In the genomic region with DNA sequence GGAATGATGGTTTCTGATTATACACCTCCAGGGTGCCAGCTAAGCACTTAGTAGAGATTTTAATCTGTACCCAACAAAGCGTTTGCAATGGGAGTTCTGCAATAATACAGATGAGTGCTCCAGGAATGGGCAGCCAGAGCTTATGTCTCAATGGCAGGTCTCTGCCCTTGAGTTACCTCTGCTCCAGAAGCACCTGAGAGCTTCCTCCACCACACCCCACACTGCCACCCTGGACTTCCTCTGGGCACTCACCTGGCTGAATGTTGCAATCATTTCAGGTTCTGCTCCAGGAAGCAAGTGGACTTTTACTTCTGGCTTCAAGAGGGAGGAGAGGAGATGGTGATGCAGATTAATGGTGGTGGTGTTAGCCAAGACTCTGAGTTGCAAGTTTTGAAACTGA, we compare ENCODE assay signal across 24 cellular contexts. TPM values are rescaled to one million over a fixed set of nuclear protein-coding genes. Genes with fewer than 3 reads are reported as not detected.
DNase-seq lines count a peak whose midpoint lies in the region; ATAC-seq, FAIRE-seq and TF ChIP-seq lines count a peak whose summit lies in the region.
"Had no signal": no experiment of that assay in that cellular context is flagged by ENCODE, and none has a peak within 500 bp of the region (broad histone marks: within the 10 kb centered on the region; RNA-seq: fewer than 3 reads in every experiment).

No MANE protein-coding gene starts in this region.

- H3K27ac ChIP-seq in HepG2 (ENCODE audit: extremely low read length, insufficient read depth, low read length): no peak overlapping the region
- H3K27ac ChIP-seq in right lobe of liver: no peak overlapping the region
- peak overlapping the region; percentile 37 for H3K27ac ChIP-seq in colonic mucosa
- no peak overlapping the region for H3K27ac ChIP-seq in lung (ENCODE audit: low read depth in 1 of 2, low read length in 1 of 2)
- H3K27ac ChIP-seq: BLaER1, brain microvascular endothelial cell, gastroesophageal sphincter, KMS-11, vagina had no signal

- no peaks in the 10 kb centered on the region for H3K9me3 ChIP-seq in HepG2 (ENCODE audit: low read length)
- H3K9me3 ChIP-seq in right lobe of liver: no peaks in the 10 kb centered on the region
- no peaks in the 10 kb centered on the region for H3K9me3 ChIP-seq in colonic mucosa
- H3K9me3 ChIP-seq in lung (ENCODE audit: control insufficient read depth in 2 of 2, insufficient read depth in 1 of 2, low read length in 1 of 2): no peaks in the 10 kb centered on the region
- H3K9me3 ChIP-seq: BLaER1, Caco-2, gastroesophageal sphincter, vagina had no signal

- 0 out of 5 replicates have a peak, but pooled peaks cover 0 to 3% of the 10 kb centered on the region in 2 experiments for H3K27me3 ChIP-seq in HepG2 (ENCODE audit: control insufficient read depth in 1 of 2, insufficient read depth in 2 of 2, low read length in 2 of 2)
- H3K27me3 ChIP-seq in right lobe of liver: no peaks in the 10 kb centered on the region
- H3K27me3 ChIP-seq in colonic mucosa: no peaks in the 10 kb centered on the region
- H3K27me3 ChIP-seq in lung (ENCODE audit: control insufficient read depth, insufficient read depth): no peaks in the 10 kb centered on the region
- H3K27me3 ChIP-seq: BLaER1, brain microvascular endothelial cell, gastroesophageal sphincter, vagina had no signal

- no peak overlapping the region for H2AFZ ChIP-seq in HepG2 (ENCODE audit: low read length)

- no peaks in the 10 kb centered on the region for H3K36me3 ChIP-seq in HepG2 (replicated peaks in 1 of 2; ENCODE audit: control insufficient read depth in 1 of 2, insufficient read depth in 2 of 2, low read length in 2 of 2)
- no peaks in the 10 kb centered on the region for H3K36me3 ChIP-seq in right lobe of liver
- no peaks in the 10 kb centered on the region for H3K36me3 ChIP-seq in colonic mucosa
- H3K36me3 ChIP-seq in lung (ENCODE audit: control insufficient read depth in 2 of 2, insufficient read depth in 2 of 2, low read length in 2 of 2): no peaks in the 10 kb centered on the region
- H3K36me3 ChIP-seq: BLaER1, brain microvascular endothelial cell, gastroesophageal sphincter, vagina had no signal

- no peaks in the 10 kb centered on the region for H4K20me1 ChIP-seq in HepG2 (ENCODE audit: insufficient read depth, low read length)
- H4K20me1 ChIP-seq: BLaER1 had no signal

- H3K9ac ChIP-seq in HepG2 (ENCODE audit: insufficient read depth, low read depth, low read length) (no peak overlapping the region), colonic mucosa (ENCODE audit: low read depth in 2 of 2, low read length in 2 of 2) (no peak overlapping the region)
- H3K9ac ChIP-seq: BLaER1, KMS-11 had no signal

- CTCF ChIA-PET in HepG2 (lab: Yijun Ruan, JAX; ENCODE audit: low intra/inter-chr PET ratio, low total read pairs): no interaction called here

- intact Hi-C loops in HepG2 (cut with micrococcal nuclease; ENCODE audit: unreplicated experiment): no loop called here
- intact Hi-C loops in right lobe of liver (cut with DNase I): no loop called here
- intact Hi-C loops in colonic mucosa (cut with DNase I): no loop called here

- FAIRE-seq in HepG2 (lab: Jason Lieb, UNC): no peak

- BruUV-seq in HepG2 (replicated peaks; lab: Mats Ljungman, UMichigan): no TSS peak

- H3K4me2 ChIP-seq in HepG2 (ENCODE audit: low read depth, low read length): no peak overlapping the region
- H3K4me2 ChIP-seq: BLaER1, KMS-11 had no signal

- H3K4me1 ChIP-seq in HepG2 (ENCODE audit: insufficient read depth, low read length) (peaks cover 4% of the 10 kb centered on the region; the same call in 1 of the 2 replicates), right lobe of liver (no peaks in the 10 kb centered on the region), colonic mucosa (peaks cover 6% of the 10 kb centered on the region), lung (ENCODE audit: control insufficient read depth in 2 of 2, insufficient read depth in 2 of 2, low read length in 2 of 2) (no peaks in the 10 kb centered on the region)
- H3K4me1 ChIP-seq: BLaER1, Caco-2, gastroesophageal sphincter, vagina had no signal

- in situ Hi-C loops in HepG2 (cut with HindIII; ENCODE audit: extremely low pct_ligation_motif_present, low pct_unique_long_range_greater_than_20kb): no loop called here

- no peak for ATAC-seq in HepG2
- ATAC-seq in right lobe of liver: no peak
- peak; percentile 70 for ATAC-seq in lung (ENCODE audit: insufficient read depth, low FRiP score)
- no peak for ATAC-seq in HG03097 (IDR thresholded peaks at IDR 0.05; ENCODE audit: low FRiP score, unreplicated experiment)
- ATAC-seq: activated CD8-positive, alpha-beta T cell treated with anti-CD3 and anti-CD28 coated beads for 36 hours; effector memory CD8-positive, alpha-beta T cell had no signal

- H3K79me2 ChIP-seq in HepG2 (ENCODE audit: insufficient read depth, low read length): no peaks in the 10 kb centered on the region

- WGBS in HepG2 (ENCODE audit: low lambda C conversion rate): 0% methylated on average over 1 of the region's 1 CpG
- 0% methylated on average over 1 of the region's 1 CpG for WGBS in right lobe of liver (ENCODE audit: insufficient coverage, low coverage, low lambda C conversion rate, missing lambda C conversion rate)
- WGBS in lung, 2 donors: 35 to 65% methylated on average over 1 of the region's 1 CpG

- TF ChIP-seq RAD21 in HepG2 (CRISPR knock-in tag; IDR thresholded peaks at IDR 0.05): no peak

- DNase-seq in HepG2 (ENCODE audit: low spot score) (no peak), right lobe of liver (no peak), colonic mucosa (peak; percentile 88), lung (ENCODE audit: low spot score) (peak; percentile 73), ureter (ENCODE audit: low spot score) (peak; percentile 84), cortex of kidney (lab: John Stamatoyannopoulos, UW) (no peak), NCI-H748 treated with DMSO at 0.1 percent for 48 hours (lab: John Stamatoyannopoulos, UW) (no peak)
- DNase-seq: activated CD4-positive, CD25-positive, alpha-beta regulatory T cell; activated CD8-positive, alpha-beta T cell treated with anti-CD3 and anti-CD28 coated beads for 36 hours; activated gamma-delta T cell treated with Interleukin-2 at 50 U/mL for 16 hours; brain microvascular endothelial cell; Caco-2; effector memory CD8-positive, alpha-beta T cell; H7; kidney glomerular epithelial cell; NCI-H2081 treated with DMSO at 0.1 percent for 48 hours; NCI-H510A treated with DMSO at 0.1 percent for 48 hours; nephron progenitor cell; T1000 had no signal

- TF ChIP-seq CTCF in HepG2 (CRISPR knock-in tag; IDR thresholded peaks at IDR 0.05): no peak
- TF ChIP-seq CTCF in right lobe of liver (IDR thresholded peaks at IDR 0.05): no peak
- no peak for TF ChIP-seq CTCF in colonic mucosa (IDR thresholded peaks at IDR 0.05)
- TF ChIP-seq CTCF in lung (IDR thresholded peaks at IDR 0.05; ENCODE audit: control extremely low read depth, extremely low read depth): no peak

- POLR2A ChIA-PET in HepG2 (lab: Yijun Ruan, JAX): no interaction called here

- H3K4me3 ChIP-seq in HepG2 (replicated peaks in 1 of 3; ENCODE audit: insufficient read depth in 1 of 3, low read depth in 2 of 3, low read length in 3 of 3) (no peak overlapping the region), right lobe of liver (no peak overlapping the region), colonic mucosa (no peak overlapping the region), lung (no peak overlapping the region)
- H3K4me3 ChIP-seq: BLaER1, gastroesophageal sphincter, vagina had no signal

- no peak for TF ChIP-seq POLR2A in HepG2 (IDR thresholded peaks at IDR 0.05; ENCODE audit: insufficient read depth in 1 of 2, low read depth in 2 of 2, low read length in 2 of 2)
- no peak for TF ChIP-seq POLR2A in right lobe of liver (IDR thresholded peaks at IDR 0.05)

- TF ChIP-seq EP300 in HepG2 (IDR thresholded peaks at IDR 0.05; ENCODE audit: low read depth in 2 of 2, low read length in 2 of 2) (no peak), HepG2 (CRISPR knock-in tag; IDR thresholded peaks at IDR 0.05; ENCODE audit: borderline replicate concordance) (no peak)

TF ChIP-seq in HepG2, 621 proteins besides CTCF, POLR2A, EP300 and RAD21:
- no peak for TF ChIP-seq KDM5A (IDR thresholded peaks at IDR 0.05; ENCODE audit: borderline replicate concordance, low read length)
- TF ChIP-seq, protein P1, sequence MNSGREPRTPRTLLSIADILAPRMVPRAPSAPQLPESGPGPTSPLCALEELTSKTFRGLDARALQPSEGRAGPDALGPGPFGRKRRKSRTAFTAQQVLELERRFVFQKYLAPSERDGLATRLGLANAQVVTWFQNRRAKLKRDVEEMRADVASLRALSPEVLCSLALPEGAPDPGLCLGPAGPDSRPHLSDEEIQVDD (CRISPR knock-in tag; IDR thresholded peaks at IDR 0.05; ENCODE audit: borderline replicate concordance): no peak
- TF ChIP-seq CEBPB (IDR thresholded peaks at IDR 0.05; ENCODE audit: borderline replicate concordance, low read depth, low read length): 0 out of 2 replicates have a peak, but pooled peaks have one; percentile 38
TF ChIP-seq in HepG2: peak in this region for 1.

RNA-seq across cellular contexts. Expression of a gene that starts 6.1 kb away (rescaled TPM):
- 15.1 and 17.5 TPM in 2 replicates for total RNA-seq in HepG2 (2016; rRNA removed; fragmentation: Illumina TruSeq; extraction: Trizol)
- total RNA-seq in HepG2 (2016; cell fraction: cytosol; rRNA removed; fragmentation: Illumina TruSeq; extraction: Trizol; ENCODE audit: low read depth): 2.4 and 4.6 TPM in 2 replicates
- total RNA-seq in HepG2 (2016; cell fraction: insoluble cytoplasmic fraction; rRNA removed; fragmentation: Illumina TruSeq; extraction: Trizol): 11.9 and 16.4 TPM in 2 replicates
- total RNA-seq in HepG2 (2016; cell fraction: membrane; rRNA removed; fragmentation: Illumina TruSeq; extraction: Trizol): 3.3 and 3.6 TPM in 2 replicates
- total RNA-seq in HepG2 (2016; cell fraction: nucleus; rRNA removed; fragmentation: Illumina TruSeq; extraction: Trizol): 21.8 and 22.9 TPM in 2 replicates
- polyA plus RNA-seq in HepG2 (2011; rRNA removed): 11.2 and 17.4 TPM in 2 replicates
- 7.6 and 8.0 TPM in 2 replicates for polyA plus RNA-seq in HepG2 (2011; cell fraction: cytosol; rRNA removed)
- 2.6 and 4.9 TPM in 2 replicates for polyA plus RNA-seq in HepG2 (2011; cell fraction: nucleus; rRNA removed)
- 10.4 and 11.4 TPM in 2 replicates for polyA plus RNA-seq in HepG2 (2012)
- 0.88 and 1.1 TPM in 2 replicates for polyA plus RNA-seq in HepG2 (2016; cell fraction: cytosol; fragmentation: Illumina TruSeq; extraction: Trizol; ENCODE audit: low read depth)
- 7.2 and 8.9 TPM in 2 replicates for polyA plus RNA-seq in HepG2 (2016; cell fraction: insoluble cytoplasmic fraction; fragmentation: Illumina TruSeq; extraction: Trizol; ENCODE audit: low read depth)
- polyA plus RNA-seq in HepG2 (2016; cell fraction: membrane; fragmentation: Illumina TruSeq; extraction: Trizol; ENCODE audit: low read depth): 1.3 and 2.0 TPM in 2 replicates
- polyA plus RNA-seq in HepG2 (2016; cell fraction: nucleus; fragmentation: Illumina TruSeq; extraction: Trizol; ENCODE audit: insufficient read depth, low read depth): 19.4 and 29.7 TPM in 2 replicates
- polyA minus RNA-seq in HepG2 (2011; rRNA and poly(A)+ RNA removed; ENCODE audit: low replicate concordance): 8.2 and 23.4 TPM in 2 replicates
- 8.0 and 18.2 TPM in 2 replicates for polyA minus RNA-seq in HepG2 (2011; cell fraction: cytosol; rRNA and poly(A)+ RNA removed)
- polyA minus RNA-seq in HepG2 (2011; cell fraction: nucleus; rRNA and poly(A)+ RNA removed): 9.4 and 11.9 TPM in 2 replicates
- total RNA-seq in right lobe of liver: 10 to 100 TPM in 3 of 6 experiments, 1 to 10 TPM in 3; 5.9 to 16.4 (median 10.7) TPM
- 10 to 100 TPM; 68.3 to 70.1 TPM for total RNA-seq in colonic mucosa
- 10 to 100 TPM; 31.0 to 48.6 TPM for total RNA-seq in lung
- 10 to 100 TPM in 1 of 2 donors, 1 to 10 TPM in 1; 8.1 to 24.3 TPM for polyA plus RNA-seq in lung
- total RNA-seq in ureter: 49.9 TPM

Comparison
In these comparisons a context has a peak if more than half of its experiments do, and no peak if none do; other contexts are left out.
1. DNase-seq: peak in colonic mucosa (single experiment), lung (single experiment) and ureter (single experiment); none in HepG2 (single experiment), right lobe of liver (0 of 3), cortex of kidney (single experiment) and NCI-H748 treated with DMSO at 0.1 percent for 48 hours (single experiment).